35 cellular contexts compared by ENCODE assay signal in genomic region chr13:94925263-94925662, GRCh38.
"Had no signal": no experiment of that assay in that cellular context is flagged by ENCODE, and none has a peak within 500 bp of the region (broad histone marks: within the 10 kb centered on the region; RNA-seq: fewer than 3 reads in every experiment).

No MANE protein-coding gene starts in this region.

- H3K4me3 ChIP-seq: MG63 had no signal

- H3K36me3 ChIP-seq: MG63 had no signal

- DNase-seq: Karpas-422, Kasumi-1, MG63, MM.1S, MV-4-11, NCI-H1048, NCI-H1092, NCI-H1092 treated with DMSO at 0.1 percent for 48 hours, NCI-H1105, NCI-H1105 treated with DMSO at 0.1 percent for 48 hours, NCI-H1417, NCI-H1417 treated with DMSO at 0.1 percent for 48 hours, NCI-H1436, NCI-H1436 treated with DMSO at 0.1 percent for 48 hours, NCI-H146, NCI-H1694, NCI-H1694 treated with DMSO at 0.1 percent for 48 hours, NCI-H187, NCI-H187 treated with DMSO at 0.1 percent for 48 hours, NCI-H1930, NCI-H2029, NCI-H2029 treated with DMSO at 0.1 percent for 48 hours, NCI-H2081, NCI-H2081 treated with DMSO at 0.1 percent for 48 hours, NCI-H2107, NCI-H2171, NCI-H2171 treated with DMSO at 0.1 percent for 48 hours, NCI-H2227 treated with DMSO at 0.1 percent for 48 hours, NCI-H226, NCI-H345, NCI-H446, NCI-H446 treated with DMSO at 0.1 percent for 48 hours, NCI-H510A, NCI-H510A treated with DMSO at 0.1 percent for 48 hours, NCI-H524 had no signal

- H3K9me3 ChIP-seq: MG63 had no signal
